Comparison of ENCODE assay signal across 1 cellular context in the genomic region with DNA sequence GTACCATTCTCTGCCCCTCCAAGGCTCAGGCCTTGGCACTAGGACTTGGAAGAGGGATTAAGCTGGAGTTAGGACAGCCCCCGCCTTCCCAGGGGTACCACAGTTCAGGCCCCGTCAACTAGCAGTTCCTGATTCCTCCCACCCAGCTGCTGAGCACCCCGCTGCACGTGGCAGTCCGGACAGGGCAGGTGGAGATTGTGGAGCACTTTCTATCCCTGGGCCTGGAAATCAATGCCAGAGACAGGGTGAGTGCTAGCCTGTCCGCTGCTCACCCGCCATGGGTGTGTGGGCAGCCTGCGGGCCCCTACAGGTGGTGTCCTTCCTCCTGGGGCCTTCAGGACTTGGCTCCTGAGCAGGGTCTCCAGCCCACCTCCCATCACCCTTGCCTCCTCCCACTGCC.
TF ChIP-seq lines count a peak whose summit lies in the region.

No MANE protein-coding gene starts in this region.

TF ChIP-seq in HepG2, 621 proteins besides CTCF, POLR2A, EP300 and RAD21:
- TF ChIP-seq, protein P1, sequence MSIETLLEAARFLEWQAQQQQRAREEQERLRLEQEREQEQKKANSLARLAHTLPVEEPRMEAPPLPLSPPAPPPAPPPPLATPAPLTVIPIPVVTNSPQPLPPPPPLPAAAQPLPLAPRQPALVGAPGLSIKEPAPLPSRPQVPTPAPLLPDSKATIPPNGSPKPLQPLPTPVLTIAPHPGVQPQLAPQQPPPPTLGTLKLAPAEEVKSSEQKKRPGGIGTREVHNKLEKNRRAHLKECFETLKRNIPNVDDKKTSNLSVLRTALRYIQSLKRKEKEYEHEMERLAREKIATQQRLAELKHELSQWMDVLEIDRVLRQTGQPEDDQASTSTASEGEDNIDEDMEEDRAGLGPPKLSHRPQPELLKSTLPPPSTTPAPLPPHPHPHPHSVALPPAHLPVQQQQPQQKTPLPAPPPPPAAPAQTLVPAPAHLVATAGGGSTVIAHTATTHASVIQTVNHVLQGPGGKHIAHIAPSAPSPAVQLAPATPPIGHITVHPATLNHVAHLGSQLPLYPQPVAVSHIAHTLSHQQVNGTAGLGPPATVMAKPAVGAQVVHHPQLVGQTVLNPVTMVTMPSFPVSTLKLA (IDR thresholded peaks at IDR 0.05) = peak; percentile 60
- TF ChIP-seq FOXA3 (CRISPR knock-in tag; IDR thresholded peaks at IDR 0.05) = no peak
